In genomic region chr20:46552460-46553420, GRCh38 we compare ENCODE assay signal across 8 cellular contexts. TPM values are rescaled to one million over a fixed set of nuclear protein-coding genes. Genes with fewer than 3 reads are reported as not detected.
A peak's percentile ranks its signal among the peaks of the same experiment; 100 is the strongest.
DNase-seq lines count a peak whose midpoint lies in the region; ATAC-seq, FAIRE-seq and TF ChIP-seq lines count a peak whose summit lies in the region.

No MANE protein-coding gene starts in this region.

- intact Hi-C loops in Calu3 (cut with micrococcal nuclease; ENCODE audit: unreplicated experiment): no loop called here

- H3K27ac ChIP-seq in iPS-18a (ENCODE audit: low read length) (peak overlapping the region; percentile 88), brain microvascular endothelial cell (no peak overlapping the region)

- H3K9ac ChIP-seq in iPS-18a (ENCODE audit: low read length): peak overlapping the region; percentile 65

- H3K27ac Mint-ChIP-seq in Calu3 (ENCODE audit: unreplicated experiment): no peak overlapping the region

- DNase-seq in GM12892 (ENCODE audit: insufficient read length) (peak; percentile 34), NOMO-1 treated with DMSO at 0.1 percent for 48 hours (lab: John Stamatoyannopoulos, UW; ENCODE audit: unreplicated experiment) (peak; percentile 89), Calu3 (no peak), NCI-H2081 treated with DMSO at 0.1 percent for 48 hours (lab: John Stamatoyannopoulos, UW) (no peak), brain microvascular endothelial cell (no peak), SHP77 (lab: John Stamatoyannopoulos, UW) (no peak)

- H3K36me3 Mint-ChIP-seq in Calu3 (ENCODE audit: insufficient read depth, unreplicated experiment): no peaks in the 10 kb centered on the region

- TF ChIP-seq CTCF in Calu3 (IDR thresholded peaks at IDR 0.05; ENCODE audit: unreplicated experiment) (no peak), brain microvascular endothelial cell (IDR thresholded peaks at IDR 0.05; ENCODE audit: low read depth, low read length, missing control alignments) (no peak)

- H3K4me3 ChIP-seq in iPS-18a (ENCODE audit: low read length) (no peak overlapping the region), brain microvascular endothelial cell (ENCODE audit: low read depth, low read length) (no peak overlapping the region)

- peak; percentile 75 for ATAC-seq in HG02588 (IDR thresholded peaks at IDR 0.05; ENCODE audit: unreplicated experiment)

- no peaks in the 10 kb centered on the region for H3K4me1 Mint-ChIP-seq in Calu3 (ENCODE audit: low read depth, unreplicated experiment)

- H3K9me3 ChIP-seq in iPS-18a (ENCODE audit: control insufficient read depth, low read depth, low read length): no peaks in the 10 kb centered on the region

- no TSS peak for BruUV-seq in Calu3 (replicated peaks; lab: Mats Ljungman, UMichigan)

- H3K27me3 ChIP-seq in iPS-18a (ENCODE audit: control insufficient read depth, insufficient read depth, low read length) (no peaks in the 10 kb centered on the region), brain microvascular endothelial cell (replicated peaks) (no peaks in the 10 kb centered on the region)

- TF ChIP-seq POLR2A in GM12892 (IDR thresholded peaks at IDR 0.05; ENCODE audit: low read depth, low read length): peak; percentile 7; the same call in 1 of the 2 replicates

- peaks cover 38% of the 10 kb centered on the region for H3K4me1 ChIP-seq in iPS-18a (ENCODE audit: control insufficient read depth, low read depth, low read length)

- in situ Hi-C loops in brain microvascular endothelial cell (cut with HindIII; ENCODE audit: low pct_ligation_motif_present, low sequenced_read_pairs): no loop called here

- CTCF ChIA-PET in Calu3 (lab: Charles Lee): interaction anchor here (0.9 kb wide), 1 partner anchor 134 kb away, joined by 3 read pairs; no protein-coding TSS in a partner anchor

- H3K9me3 Mint-ChIP-seq in Calu3 (ENCODE audit: low read depth, unreplicated experiment): no peaks in the 10 kb centered on the region

- no peaks in the 10 kb centered on the region for H3K36me3 ChIP-seq in iPS-18a (ENCODE audit: control insufficient read depth, low read depth, low read length)
- H3K36me3 ChIP-seq in brain microvascular endothelial cell (replicated peaks): no peaks in the 10 kb centered on the region

- H3K27me3 Mint-ChIP-seq in Calu3 (ENCODE audit: unreplicated experiment): peaks cover 29% of the 10 kb centered on the region

- peak; percentile 93 for FAIRE-seq in GM12892 (lab: Jason Lieb, UNC)

- H3K4me3 Mint-ChIP-seq in Calu3 (ENCODE audit: low read depth, unreplicated experiment): no peak overlapping the region

RNA-seq across cellular contexts. Expression of gene OCSTAMP, which starts 2.3 kb away (rescaled TPM):
- polyA plus RNA-seq in GM12892 (2012; ENCODE audit: missing spikeins): 1.3 TPM
- not detected in 2 replicates for total RNA-seq in Calu3 (2022)

RNA-seq across cellular contexts. Expression of gene ZNF334, which starts 39.4 kb away (rescaled TPM):
- 1.5 TPM for polyA plus RNA-seq in GM12892 (2012; ENCODE audit: missing spikeins)
- total RNA-seq in Calu3 (2022): not detected in 2 replicates

Comparison
In these comparisons a context has a peak if more than half of its experiments do, and no peak if none do; other contexts are left out.
1. DNase-seq: peak in GM12892 (single experiment) and NOMO-1 treated with DMSO at 0.1 percent for 48 hours (single experiment); none in Calu3 (single experiment), NCI-H2081 treated with DMSO at 0.1 percent for 48 hours (single experiment), brain microvascular endothelial cell (single experiment) and SHP77 (0 of 2).